In genomic region chr21:41803316-41803715, GRCh38 we compare ENCODE assay signal across 15 cellular contexts. TPM values are rescaled to one million over a fixed set of nuclear protein-coding genes. Genes with fewer than 3 reads are reported as not detected.
DNase-seq lines count a peak whose midpoint lies in the region; ATAC-seq and TF ChIP-seq lines count a peak whose summit lies in the region.
"Had no signal": no experiment of that assay in that cellular context is flagged by ENCODE, and none has a peak within 500 bp of the region (broad histone marks: within the 10 kb centered on the region; RNA-seq: fewer than 3 reads in every experiment).

No MANE protein-coding gene starts in this region.

- no peaks in the 10 kb centered on the region for H3K4me1 ChIP-seq in testis

- DNase-seq in AG20443 (ENCODE audit: low spot score) (peak; percentile 35), EH (ENCODE audit: low read depth) (peak; percentile 37), astrocyte of the spinal cord (ENCODE audit: low read depth, low spot score) (peak; percentile 15), sciatic nerve (ENCODE audit: low spot score) (no peak), NCI-H69 (lab: John Stamatoyannopoulos, UW) (no peak), testis (no peak), iPS-NIHi11 (ENCODE audit: low spot score) (no peak)
- DNase-seq: DMS153, H9, MM.1S, NCI-H2081 treated with DMSO at 0.1 percent for 48 hours, NCI-H510A, NCI-H82, PC-9, SK-N-SH had no signal

- intact Hi-C loops in sciatic nerve (cut with DNase I): no loop called here
- intact Hi-C loops in testis (cut with DNase I; ENCODE audit: low total_unique reads): no loop called here

- in situ Hi-C loops in astrocyte of the spinal cord (cut with HindIII; ENCODE audit: low sequenced_read_pairs): no loop called here

- no peaks in the 10 kb centered on the region for H3K36me3 ChIP-seq in testis (ENCODE audit: low read depth, missing control alignments)

- ATAC-seq in sciatic nerve: peak; percentile 83

- TF ChIP-seq CTCF in astrocyte of the spinal cord (IDR thresholded peaks at IDR 0.05; ENCODE audit: low read depth, low read length) (no peak), testis (IDR thresholded peaks at IDR 0.05) (no peak)

- WGBS in testis, 2 donors: 87% methylated on average over 13 of the region's 13 CpGs; no CpG with 5 or more reads in 1 of the 2 donors

- no peak for TF ChIP-seq POLR2A in testis (IDR thresholded peaks at IDR 0.05)

- H3K4me3 ChIP-seq in astrocyte of the spinal cord (ENCODE audit: low read depth, low read length): no peak overlapping the region
- H3K4me3 ChIP-seq in testis: no peak overlapping the region
- H3K4me3 ChIP-seq: PC-9 had no signal

- no peak overlapping the region for H3K27ac ChIP-seq in testis
- H3K27ac ChIP-seq: PC-9 had no signal

- no peaks in the 10 kb centered on the region for H3K9me3 ChIP-seq in testis
- H3K9me3 ChIP-seq: SK-N-SH had no signal

- H3K27me3 ChIP-seq in testis: no peaks in the 10 kb centered on the region

RNA-seq across cellular contexts. Expression of gene RIPK4, which starts 36.5 kb away (rescaled TPM):
- 0.09 TPM for total RNA-seq in sciatic nerve
- 10 to 100 TPM in 1 of 2 donors, 1 to 10 TPM in 1; 5.9 to 10.2 TPM for total RNA-seq in testis
- polyA plus RNA-seq in testis (ENCODE audit: insufficient read depth, low read depth, low replicate concordance): 3.9 TPM

Comparison
In these comparisons a context has a peak if more than half of its experiments do, and no peak if none do; other contexts are left out.
1. DNase-seq: peak in AG20443 (single experiment), EH (single experiment) and astrocyte of the spinal cord (single experiment); none in sciatic nerve (single experiment), NCI-H69 (single experiment), testis (single experiment) and iPS-NIHi11 (single experiment).